7 cellular contexts compared by ENCODE assay signal in genomic region chr13:50079278-50080157, GRCh38.
DNase-seq lines count a peak whose midpoint lies in the region; ATAC-seq, FAIRE-seq and TF ChIP-seq lines count a peak whose summit lies in the region.

No MANE protein-coding gene starts in this region.

- H3K4me3 ChIP-seq in SJSA1 (peak overlapping the region; percentile 77), fibroblast of pulmonary artery (replicated peaks; ENCODE audit: low read depth, low read length) (peak overlapping the region; percentile 88), small intestine (ENCODE audit: low read depth in 1 of 2, low read length in 2 of 2) (peak overlapping the region; percentile 89 to 91)

- H3K9me3 ChIP-seq in SJSA1 (replicated peaks) (no peaks in the 10 kb centered on the region), small intestine (ENCODE audit: control insufficient read depth, low read depth) (no peaks in the 10 kb centered on the region)

- no peaks in the 10 kb centered on the region for H3K27me3 ChIP-seq in SJSA1 (replicated peaks)
- no peaks in the 10 kb centered on the region for H3K27me3 ChIP-seq in small intestine (ENCODE audit: control insufficient read depth in 2 of 2, insufficient read depth in 2 of 2, low read length in 2 of 2)

- FAIRE-seq in small intestine (lab: Jason Lieb, UNC): no peak

- H3K4me1 ChIP-seq in SJSA1 (replicated peaks) (peaks cover 6% of the 10 kb centered on the region; the same call in 1 of the 2 replicates), small intestine (ENCODE audit: control insufficient read depth in 2 of 2, insufficient read depth in 1 of 2, low read depth in 1 of 2, low read length in 1 of 2) (no peaks in the 10 kb centered on the region)

- ATAC-seq in GM18868 (IDR thresholded peaks at IDR 0.05; ENCODE audit: unreplicated experiment): no peak

- peaks cover 35% of the 10 kb centered on the region for H3K36me3 ChIP-seq in SJSA1
- no peaks in the 10 kb centered on the region for H3K36me3 ChIP-seq in small intestine (ENCODE audit: control insufficient read depth in 2 of 2, insufficient read depth in 2 of 2, low read length in 2 of 2)

- DNase-seq in HEK293T (ENCODE audit: extremely low spot score) (no peak), SJSA1 (ENCODE audit: low read depth in 1 of 2, low spot score in 2 of 2) (peak in 1 of 2 experiments; percentile 36), fibroblast of pulmonary artery (ENCODE audit: low read depth) (no peak), small intestine (peak; percentile 25), kidney glomerular epithelial cell (lab: John Stamatoyannopoulos, UW) (no peak)
- DNase-seq in stimulated activated CD4-positive, alpha-beta T cell treated with anti-CD3 and anti-CD28 coated beads, Interleukin-12 subunit alpha, Interleukin-12 subunit beta, amount 100 ng/mL, for 4 hours: no peak

- 17 to 18% (median 18%) methylated on average over 17 of the region's 17 CpGs for WGBS in small intestine, 3 donors

- H3K27ac ChIP-seq in SJSA1: peak overlapping the region; percentile 99
- peak overlapping the region; percentile 63 to 90 for H3K27ac ChIP-seq in small intestine (ENCODE audit: low read depth in 1 of 2, low read length in 1 of 2)

- CTCF ChIA-PET in HEK293T (lab: Yijun Ruan, JAX): no interaction called here

- POLR2A ChIA-PET in HEK293T (lab: Yijun Ruan, JAX): interaction anchor here (1.2 to 2.0 kb wide), 2 partner anchors 31 to 46 kb away, joined by 3 to 17 read pairs; no protein-coding TSS in a partner anchor

- TF ChIP-seq CTCF in fibroblast of pulmonary artery (IDR thresholded peaks at IDR 0.05; ENCODE audit: low read length, missing control alignments): no peak

TF ChIP-seq in HEK293T, 16 proteins besides CTCF, POLR2A, EP300 and RAD21:
- TF ChIP-seq PKNOX1 (IDR thresholded peaks at IDR 0.05) (peak; percentile 85), L3MBTL2 (conservative IDR thresholded peaks at IDR 0.05) (no peak)
